In genomic region chr10:46570643-46571042, GRCh38 we compare ENCODE assay signal across 5 cellular contexts. TPM values are rescaled to one million over a fixed set of nuclear protein-coding genes. Genes with fewer than 3 reads are reported as not detected.
"Had no signal": no experiment of that assay in that cellular context is flagged by ENCODE, and none has a peak within 500 bp of the region (broad histone marks: within the 10 kb centered on the region; RNA-seq: fewer than 3 reads in every experiment).

No MANE protein-coding gene starts in this region.

RNA-seq across cellular contexts. Expression of gene SYT15, which starts 8.3 kb away (rescaled TPM):
- total RNA-seq: HT-29 had no signal

RNA-seq across cellular contexts. Expression of gene GPRIN2, which starts 14.2 kb away (rescaled TPM):
- total RNA-seq: HepG2, HT1080 had no signal
- polyA plus RNA-seq: HepG2, IgD-negative memory B cell, IMR-90 had no signal
